ENCODE assay signal across 8 cellular contexts in genomic region chr19:16628183-16628983, GRCh38. TPM values are rescaled to one million over a fixed set of nuclear protein-coding genes. Genes with fewer than 3 reads are reported as not detected.
DNase-seq lines count a peak whose midpoint lies in the region; ATAC-seq and TF ChIP-seq lines count a peak whose summit lies in the region.

MED26 (minus strand) TSS chr19:16628204; CDS start chr19:16627943, 261 bp downstream.

- H3K4me2 ChIP-seq in MM.1S (ENCODE audit: low read depth, low read length), result peak within 1 kb of the TSS; percentile 91

- no peaks in the 10 kb centered on the region for H3K27me3 ChIP-seq in HAP-1 (ENCODE audit: low read depth)
- no peaks in the 10 kb centered on the region for H3K27me3 ChIP-seq in MM.1S (replicated peaks; ENCODE audit: insufficient read depth, low read length)
- H3K27me3 ChIP-seq in foreskin keratinocyte, result no peaks in the 10 kb centered on the region
- H3K27me3 ChIP-seq in neuron (ENCODE audit: insufficient read depth, low read length), result no peaks in the 10 kb centered on the region

- H3K36me3 ChIP-seq in HAP-1 (replicated peaks), result peaks cover 22% of the 10 kb centered on the region
- no peaks in the 10 kb centered on the region; the same call in 1 of the 2 replicates for H3K36me3 ChIP-seq in MM.1S (replicated peaks; ENCODE audit: insufficient read depth, low read length)
- peaks cover 18% of the 10 kb centered on the region for H3K36me3 ChIP-seq in neuron (ENCODE audit: insufficient read depth, low read length)

- in situ Hi-C loops in HAP-1 (cut with MboI; ENCODE audit: low sequenced_read_pairs), result no loop called here

- H3K27ac ChIP-seq in MM.1S (ENCODE audit: low read length) (peak within 1 kb of the TSS; percentile 95), foreskin keratinocyte (peak within 1 kb of the TSS; percentile 92)

- H3K9me3 ChIP-seq in HAP-1 (no peaks in the 10 kb centered on the region), MM.1S (replicated peaks; ENCODE audit: insufficient read depth, low read length) (no peaks in the 10 kb centered on the region), neuron (ENCODE audit: low read length) (no peaks in the 10 kb centered on the region)

- DNase-seq in GDM1 (lab: John Stamatoyannopoulos, UW) (peak; percentile 94), HAP-1 (ENCODE audit: low spot score in 2 of 2) (peak; percentile 86 to 98), MM.1S (peak; percentile 95), SHP77 treated with DMSO at 0.1 percent for 48 hours (lab: John Stamatoyannopoulos, UW) (peak; percentile 80), activated gamma-delta T cell treated with Interleukin-2 at 50 U/mL for 16 hours (peak; percentile 95), foreskin keratinocyte (peak; percentile 64 to 73), stromal cell of bone marrow (ENCODE audit: low read depth) (peak; percentile 81)

- H4K20me1 ChIP-seq in MM.1S (ENCODE audit: insufficient read depth, low read length), result peaks cover 25% of the 10 kb centered on the region

- no peaks in the 10 kb centered on the region for H3K9me2 ChIP-seq in MM.1S (replicated peaks; ENCODE audit: insufficient read depth, low read length)

- H3K4me3 ChIP-seq in HAP-1 (peak within 1 kb of the TSS; percentile 95), MM.1S (ENCODE audit: low read length) (peak within 1 kb of the TSS; percentile 97), neuron (ENCODE audit: low read length) (peak within 1 kb of the TSS; percentile 95)

- ATAC-seq in foreskin keratinocyte, result peak; percentile 91

- peak within 1 kb of the TSS; percentile 100 for H3K9ac ChIP-seq in MM.1S (ENCODE audit: low read length)

- no peak for TF ChIP-seq CTCF in MM.1S (IDR thresholded peaks at IDR 0.05; ENCODE audit: low read length)
- peak; percentile 50 for TF ChIP-seq CTCF in foreskin keratinocyte (conservative IDR thresholded peaks at IDR 0.05)

- H3K4me1 ChIP-seq in HAP-1, result peaks cover 5% of the 10 kb centered on the region
- peaks cover 40% of the 10 kb centered on the region for H3K4me1 ChIP-seq in MM.1S (ENCODE audit: low read length)
- peaks cover 7% of the 10 kb centered on the region for H3K4me1 ChIP-seq in foreskin keratinocyte
- peaks cover 17% of the 10 kb centered on the region for H3K4me1 ChIP-seq in neuron (ENCODE audit: insufficient read depth, low read length)

- H3K79me2 ChIP-seq in MM.1S (ENCODE audit: low read length), result peaks cover 63% of the 10 kb centered on the region

- peaks cover 33% of the 10 kb centered on the region for H3F3A ChIP-seq in MM.1S (ENCODE audit: insufficient read depth, low read length)

- H2AFZ ChIP-seq in MM.1S (ENCODE audit: low read length) (peak within 1 kb of the TSS; percentile 88), neuron (ENCODE audit: low read depth, low read length) (peak within 1 kb of the TSS; percentile 95)

RNA-seq across cellular contexts. Expression of gene MED26, which starts in this region (rescaled TPM):
- total RNA-seq in foreskin keratinocyte, result 7.6 and 7.9 TPM in 2 replicates
- 4.7 and 4.9 TPM in 2 replicates for polyA plus RNA-seq in foreskin keratinocyte

Comparison
In these comparisons a context has a peak if more than half of its experiments do, and no peak if none do; other contexts are left out.
1. Peak in every context shown above with its lines: DNase-seq, ATAC-seq, H3K4me3 ChIP-seq and H3K27ac ChIP-seq.